9 cellular contexts compared by ENCODE assay signal in the genomic region with DNA sequence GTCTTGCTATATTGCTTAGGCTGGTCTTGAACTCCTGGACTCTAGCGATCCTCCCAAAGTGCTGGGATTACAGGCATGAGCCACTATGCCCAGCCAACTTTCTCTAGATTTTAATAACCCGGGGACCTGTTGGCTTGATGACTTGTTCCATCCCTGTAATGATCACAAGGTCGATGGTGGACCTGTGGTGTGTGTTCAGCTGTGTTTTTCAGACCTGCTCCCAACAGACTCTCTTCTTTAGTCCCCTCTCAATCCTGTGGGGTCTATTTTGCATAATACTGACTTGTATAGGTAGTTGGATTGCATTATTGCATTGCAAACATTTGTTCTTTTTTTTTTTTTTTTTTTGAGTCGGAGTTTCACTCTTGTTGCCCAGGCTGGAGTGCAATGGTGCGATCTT. TPM values are rescaled to one million over a fixed set of nuclear protein-coding genes. Genes with fewer than 3 reads are reported as not detected.
DNase-seq lines count a peak whose midpoint lies in the region; ATAC-seq and TF ChIP-seq lines count a peak whose summit lies in the region.
"Had no signal": no experiment of that assay in that cellular context is flagged by ENCODE, and none has a peak within 500 bp of the region (broad histone marks: within the 10 kb centered on the region; RNA-seq: fewer than 3 reads in every experiment).

No MANE protein-coding gene starts in this region.

- no peak for DNase-seq in MCF 10A (ENCODE audit: unreplicated experiment)
- no peak for DNase-seq in breast epithelium (ENCODE audit: low spot score in 2 of 2)
- no peak for DNase-seq in activated B cell treated with CpG ODN at 0.5 μM for 24 hours
- DNase-seq in hepatocyte (ENCODE audit: low spot score) = no peak
- DNase-seq in thoracic aorta (ENCODE audit: low spot score) = no peak
- no peak for DNase-seq in upper lobe of left lung
- DNase-seq in NCI-H446 treated with DMSO at 0.1 percent for 48 hours (lab: John Stamatoyannopoulos, UW) = no peak
- DNase-seq: NCI-H2171 had no signal

- H3K4me1 ChIP-seq in breast epithelium = peaks cover 0 to 5% of the 10 kb centered on the region in 2 donors
- peaks cover 13% of the 10 kb centered on the region for H3K4me1 ChIP-seq in hepatocyte (ENCODE audit: insufficient read depth)
- H3K4me1 ChIP-seq in thoracic aorta (ENCODE audit: control insufficient read depth in 1 of 2, low read depth in 2 of 2) = peaks cover 22 to 51% of the 10 kb centered on the region in 2 donors
- H3K4me1 ChIP-seq in upper lobe of left lung = peaks cover 18 to 59% (median 40%) of the 10 kb centered on the region in 4 donors

- H3K4me2 ChIP-seq in hepatocyte = peak overlapping the region; percentile 96

- no peaks in the 10 kb centered on the region for H3K9me2 ChIP-seq in hepatocyte (replicated peaks; ENCODE audit: insufficient read depth)

- H4K20me1 ChIP-seq in hepatocyte (ENCODE audit: insufficient read depth, poor library complexity, severe bottlenecking) = peaks cover 4% of the 10 kb centered on the region

- ATAC-seq in activated B cell treated with CpG ODN at 0.5 μM for 24 hours (ENCODE audit: low read depth) (no peak), thoracic aorta (ENCODE audit: insufficient number of reproducible peaks, low FRiP score, low read depth) (no peak), HG02973 (IDR thresholded peaks at IDR 0.05; ENCODE audit: unreplicated experiment) (no peak), upper lobe of left lung (ENCODE audit: low FRiP score in 2 of 2) (no peak)

- peak overlapping the region; percentile 85 for H3K27ac Mint-ChIP-seq in MCF 10A (ENCODE audit: low read depth, unreplicated experiment)
- H3K27ac Mint-ChIP-seq in activated B cell treated with CpG ODN at 0.5 μM for 24 hours = no peak overlapping the region

- H3K9me3 Mint-ChIP-seq in MCF 10A (ENCODE audit: unreplicated experiment) = no peaks in the 10 kb centered on the region
- H3K9me3 Mint-ChIP-seq in activated B cell treated with CpG ODN at 0.5 μM for 24 hours = no peaks in the 10 kb centered on the region

- no peak overlapping the region for H3K4me3 ChIP-seq in breast epithelium
- H3K4me3 ChIP-seq in hepatocyte = no peak overlapping the region
- peak overlapping the region; percentile 90 for H3K4me3 ChIP-seq in thoracic aorta
- H3K4me3 ChIP-seq in upper lobe of left lung = peak overlapping the region in 2 of 4 donors; percentile 71 to 92

- peaks cover 41% of the 10 kb centered on the region for H3K4me1 Mint-ChIP-seq in MCF 10A (ENCODE audit: insufficient read depth, unreplicated experiment)
- peaks cover 59% of the 10 kb centered on the region for H3K4me1 Mint-ChIP-seq in activated B cell treated with CpG ODN at 0.5 μM for 24 hours

- H3K27ac ChIP-seq in breast epithelium (no peak overlapping the region), hepatocyte (no peak overlapping the region), thoracic aorta (no peak overlapping the region), upper lobe of left lung (peak overlapping the region in 1 of 4 donors; percentile 95)

- BruUV-seq in MCF 10A (replicated peaks; lab: Mats Ljungman, UMichigan) = no TSS peak

- H3K36me3 ChIP-seq in breast epithelium (no peaks in the 10 kb centered on the region), hepatocyte (replicated peaks; ENCODE audit: insufficient read depth, low read depth) (no peaks in the 10 kb centered on the region), thoracic aorta (no peaks in the 10 kb centered on the region), upper lobe of left lung (peaks cover 0 to 3% (median 0%) of the 10 kb centered on the region in 4 donors)

- peaks cover 12% of the 10 kb centered on the region for H3K36me3 Mint-ChIP-seq in MCF 10A (ENCODE audit: insufficient read depth, unreplicated experiment)
- H3K36me3 Mint-ChIP-seq in activated B cell treated with CpG ODN at 0.5 μM for 24 hours (ENCODE audit: low read depth) = peaks cover 11% of the 10 kb centered on the region

- H3K27me3 ChIP-seq in breast epithelium (no peaks in the 10 kb centered on the region), hepatocyte (no peaks in the 10 kb centered on the region), thoracic aorta (replicated peaks; ENCODE audit: insufficient read depth) (no peaks in the 10 kb centered on the region), upper lobe of left lung (no peaks in the 10 kb centered on the region)

- no peak for TF ChIP-seq EP300 in upper lobe of left lung (IDR thresholded peaks at IDR 0.05)

- TF ChIP-seq CTCF in MCF 10A (IDR thresholded peaks at IDR 0.05; ENCODE audit: unreplicated experiment) (no peak), breast epithelium (IDR thresholded peaks at IDR 0.05) (no peak), activated B cell treated with CpG ODN at 0.5 μM for 24 hours (IDR thresholded peaks at IDR 0.05) (no peak), hepatocyte (IDR thresholded peaks at IDR 0.05; ENCODE audit: poor library complexity) (no peak), thoracic aorta (IDR thresholded peaks at IDR 0.05) (no peak), upper lobe of left lung (IDR thresholded peaks at IDR 0.05) (no peak)

- POLR2A ChIA-PET in MCF 10A (lab: Yijun Ruan, JAX) (interaction anchor here (1.0 to 7.7 kb wide), 14 partner anchors 12 to 115 kb away, joined by 3 to 158 read pairs (median 6); a partner anchor contains a TSS), activated B cell treated with CpG ODN at 0.5 μM for 24 hours (lab: Charles Lee) (interaction anchor here (0.7 to 3.8 kb wide), 7 partner anchors 13 to 116 kb away, joined by 4 to 24 read pairs (median 10); a partner anchor contains a TSS)

- no peak for TF ChIP-seq POLR2A in breast epithelium (IDR thresholded peaks at IDR 0.05)
- TF ChIP-seq POLR2A in upper lobe of left lung (IDR thresholded peaks at IDR 0.05) = no peak

- 95% methylated on average over 5 of the region's 5 CpGs for WGBS in hepatocyte (ENCODE audit: low lambda C conversion rate, missing lambda C conversion rate)
- WGBS in upper lobe of left lung, 2 donors = 78 to 84% methylated on average over 5 of the region's 5 CpGs

- peaks cover 70% of the 10 kb centered on the region for H3K79me2 ChIP-seq in hepatocyte

- CTCF ChIA-PET in MCF 10A (lab: Yijun Ruan, JAX) = interaction anchor here (0.7 to 2.9 kb wide), 5 partner anchors 25 to 115 kb away, joined by 3 to 50 read pairs (median 5); a partner anchor contains a TSS
- CTCF ChIA-PET in activated B cell treated with CpG ODN at 0.5 μM for 24 hours (lab: Charles Lee) = interaction anchor here (5.1 kb wide), 1 partner anchor 110 kb away, joined by 67 read pairs; a partner anchor contains a TSS

- H3K9me3 ChIP-seq in breast epithelium = no peaks in the 10 kb centered on the region
- H3K9me3 ChIP-seq in hepatocyte (ENCODE audit: low read depth) = no peaks in the 10 kb centered on the region
- no peaks in the 10 kb centered on the region for H3K9me3 ChIP-seq in thoracic aorta
- no peaks in the 10 kb centered on the region for H3K9me3 ChIP-seq in upper lobe of left lung

- H2AFZ ChIP-seq in hepatocyte = no peak overlapping the region

- peak overlapping the region; percentile 100 for H3K4me3 Mint-ChIP-seq in MCF 10A (ENCODE audit: unreplicated experiment)
- H3K4me3 Mint-ChIP-seq in activated B cell treated with CpG ODN at 0.5 μM for 24 hours = peak overlapping the region; percentile 44

- no peaks in the 10 kb centered on the region for H3K27me3 Mint-ChIP-seq in MCF 10A (ENCODE audit: insufficient read depth, unreplicated experiment)
- no peaks in the 10 kb centered on the region for H3K27me3 Mint-ChIP-seq in activated B cell treated with CpG ODN at 0.5 μM for 24 hours

- intact Hi-C loops in MCF 10A (cut with micrococcal nuclease) = loop anchor here (5.0 kb wide), 1 partner anchor 96 kb away; a partner anchor contains a TSS
- intact Hi-C loops in breast epithelium (cut with DNase I; ENCODE audit: low total_unique reads) = loop anchor here (5.0 kb wide), 2 partner anchors 109 to 1614 kb away; a partner anchor contains a TSS
- intact Hi-C loops in activated B cell treated with CpG ODN at 0.5 μM for 24 hours (cut with micrococcal nuclease) = no loop called here

RNA-seq across cellular contexts. Expression of a gene that starts 1.9 kb away (rescaled TPM):
- total RNA-seq in MCF 10A (2022) = 108 and 115 TPM in 2 replicates
- 10 to 100 TPM; 29.2 to 59.7 (median 38.5) TPM for total RNA-seq in breast epithelium
- total RNA-seq in activated B cell treated with CpG ODN at 0.5 μM for 24 hours = 37.9 and 42.0 TPM in 2 replicates
- total RNA-seq in hepatocyte = 20.1 and 23.7 TPM in 2 replicates
- 37.6 and 46.3 TPM in 2 replicates for polyA plus RNA-seq in hepatocyte
- total RNA-seq in thoracic aorta = 10 to 100 TPM; 58.7 to 62.3 TPM
- 10 to 100 TPM; 38.5 to 80.3 (median 62.4) TPM for total RNA-seq in upper lobe of left lung

RNA-seq across cellular contexts. Expression of a gene that starts 32.1 kb away (rescaled TPM):
- total RNA-seq in MCF 10A (2022) (16.1 and 17.1 TPM in 2 replicates), breast epithelium (1 to 10 TPM; 5.0 to 9.7 (median 6.6) TPM), activated B cell treated with CpG ODN at 0.5 μM for 24 hours (10.8 and 11.5 TPM in 2 replicates), hepatocyte (5.4 and 6.2 TPM in 2 replicates), thoracic aorta (10 to 100 TPM in 1 of 2 donors, 1 to 10 TPM in 1; 2.8 to 13.1 TPM), upper lobe of left lung (10 to 100 TPM in 1 of 6 donors, 1 to 10 TPM in 5; 1.2 to 10.8 (median 5.7) TPM)
- 6.4 and 7.2 TPM in 2 replicates for polyA plus RNA-seq in hepatocyte
